Comparison of ENCODE assay signal across 8 cellular contexts in the genomic region with DNA sequence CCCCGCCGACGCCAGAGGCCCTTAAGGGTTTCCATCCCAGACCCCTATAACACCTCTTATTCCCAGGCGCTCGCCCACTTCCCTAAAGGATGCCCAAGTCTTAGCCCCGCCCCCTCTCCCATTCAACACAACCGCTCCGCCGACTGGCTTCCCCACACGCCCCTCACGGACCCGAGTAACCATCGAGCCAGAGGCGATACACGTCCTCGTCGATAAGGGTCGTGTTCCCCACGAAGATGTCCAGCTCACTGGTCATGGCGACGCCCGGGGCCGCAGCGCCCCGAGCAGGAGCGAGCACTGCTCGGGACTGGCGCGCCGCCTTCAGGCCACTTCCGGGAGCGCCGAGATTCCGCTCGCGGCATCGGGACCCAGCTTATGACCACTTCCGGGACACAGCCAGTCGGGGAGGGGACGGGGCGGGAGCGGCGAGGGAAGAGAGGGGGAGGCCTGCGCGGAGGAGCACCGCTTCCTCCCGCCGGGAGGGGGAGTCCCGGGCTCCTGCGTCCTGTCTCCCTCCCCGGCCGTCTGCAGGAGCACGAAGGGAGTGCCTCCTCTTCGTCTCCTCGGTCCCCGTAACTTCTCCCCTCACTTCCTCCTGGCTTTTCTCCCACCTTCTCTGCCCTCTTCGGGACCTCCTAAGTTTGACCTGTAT. TPM values are rescaled to one million over a fixed set of nuclear protein-coding genes. Genes with fewer than 3 reads are reported as not detected.
DNase-seq lines count a peak whose midpoint lies in the region; ATAC-seq, FAIRE-seq and TF ChIP-seq lines count a peak whose summit lies in the region.

FIBP (minus strand) TSS at position 309 of the 652 bp plus-strand sequence; CDS start at position 256, 53 bp downstream.

- H3K27me3 ChIP-seq in right atrium auricular region = no peaks in the 10 kb centered on the region

- DNase-seq in NCI-H187 treated with DMSO at 0.1 percent for 48 hours (lab: John Stamatoyannopoulos, UW) = peak; percentile 62
- peak; percentile 87 to 98 (median 95) for DNase-seq in T-helper 2 cell
- peak; percentile 98 for DNase-seq in right atrium auricular region (ENCODE audit: low spot score)
- DNase-seq in pulmonary artery endothelial cell (ENCODE audit: low read depth, low spot score) = peak; percentile 91
- DNase-seq in urothelium cell line (ENCODE audit: low spot score) = peak; percentile 98

- ATAC-seq in HG02870 (IDR thresholded peaks at IDR 0.05; ENCODE audit: unreplicated experiment) = peak; percentile 41

- H3K4me3 ChIP-seq in right atrium auricular region = peak within 1 kb of the TSS; percentile 64 to 73

- peak; percentile 20 for FAIRE-seq in urothelium cell line (lab: Jason Lieb, UNC)

- no peaks in the 10 kb centered on the region for H3K9me3 ChIP-seq in right atrium auricular region

- peaks cover 0 to 66% of the 10 kb centered on the region in 2 donors for H3K4me1 ChIP-seq in right atrium auricular region

- H3K27ac ChIP-seq in angular gyrus (ENCODE audit: low read depth, low read length) = peak within 1 kb of the TSS; percentile 96
- H3K27ac ChIP-seq in right atrium auricular region = peak within 1 kb of the TSS; percentile 96 to 100

- TF ChIP-seq CTCF in GM12872 (IDR thresholded peaks at IDR 0.05; ENCODE audit: insufficient read depth, low read depth, low read length) (peak; percentile 82), right atrium auricular region (IDR thresholded peaks at IDR 0.05) (peak; percentile 82 to 87)

- peaks cover 24% of the 10 kb centered on the region for H3K36me3 ChIP-seq in right atrium auricular region

RNA-seq across cellular contexts. Expression of gene FIBP, which starts in this region (rescaled TPM):
- total RNA-seq in right atrium auricular region (10 to 100 TPM; 50.9 to 82.8 TPM), pulmonary artery endothelial cell (152 and 229 TPM in 2 replicates)

Comparison
In these comparisons a context has a peak if more than half of its experiments do, and no peak if none do; other contexts are left out.
1. Peak in every context shown above with its lines: DNase-seq, ATAC-seq, H3K4me3 ChIP-seq and H3K27ac ChIP-seq.